1 cellular context compared by ENCODE assay signal in the genomic region with DNA sequence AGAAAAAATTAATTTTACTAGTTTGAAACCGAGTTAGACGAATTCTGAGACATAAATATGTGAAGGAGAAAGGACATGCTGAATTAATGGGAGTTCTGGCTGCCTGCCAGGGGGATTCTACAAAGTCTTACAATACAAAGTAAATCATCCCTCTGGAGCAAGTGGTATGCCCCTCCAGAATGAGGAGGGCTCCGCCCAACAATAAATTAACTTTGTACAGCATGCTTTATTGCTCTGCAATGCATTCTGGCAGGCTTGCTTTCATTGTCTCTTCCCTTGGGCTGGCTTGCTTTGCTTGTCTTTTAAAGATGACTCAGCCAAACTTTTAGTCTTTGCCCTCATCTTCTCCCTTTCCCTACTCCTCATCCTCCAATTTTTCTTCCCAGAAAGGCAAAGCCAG.
TF ChIP-seq lines count a peak whose summit lies in the region.

No MANE protein-coding gene starts in this region.

TF ChIP-seq in neural cell, 6 proteins besides CTCF, POLR2A, EP300 and RAD21:
- TF ChIP-seq POLR2AphosphoS5 (IDR thresholded peaks at IDR 0.05): no peak
- TF ChIP-seq EZH2 (IDR thresholded peaks at IDR 0.05; ENCODE audit: borderline replicate concordance, insufficient read depth, low read length, poor library complexity, severe bottlenecking): no peak
- no peak for TF ChIP-seq SMC3 (conservative IDR thresholded peaks at IDR 0.05; ENCODE audit: poor library complexity)
- TF ChIP-seq, protein P1, sequence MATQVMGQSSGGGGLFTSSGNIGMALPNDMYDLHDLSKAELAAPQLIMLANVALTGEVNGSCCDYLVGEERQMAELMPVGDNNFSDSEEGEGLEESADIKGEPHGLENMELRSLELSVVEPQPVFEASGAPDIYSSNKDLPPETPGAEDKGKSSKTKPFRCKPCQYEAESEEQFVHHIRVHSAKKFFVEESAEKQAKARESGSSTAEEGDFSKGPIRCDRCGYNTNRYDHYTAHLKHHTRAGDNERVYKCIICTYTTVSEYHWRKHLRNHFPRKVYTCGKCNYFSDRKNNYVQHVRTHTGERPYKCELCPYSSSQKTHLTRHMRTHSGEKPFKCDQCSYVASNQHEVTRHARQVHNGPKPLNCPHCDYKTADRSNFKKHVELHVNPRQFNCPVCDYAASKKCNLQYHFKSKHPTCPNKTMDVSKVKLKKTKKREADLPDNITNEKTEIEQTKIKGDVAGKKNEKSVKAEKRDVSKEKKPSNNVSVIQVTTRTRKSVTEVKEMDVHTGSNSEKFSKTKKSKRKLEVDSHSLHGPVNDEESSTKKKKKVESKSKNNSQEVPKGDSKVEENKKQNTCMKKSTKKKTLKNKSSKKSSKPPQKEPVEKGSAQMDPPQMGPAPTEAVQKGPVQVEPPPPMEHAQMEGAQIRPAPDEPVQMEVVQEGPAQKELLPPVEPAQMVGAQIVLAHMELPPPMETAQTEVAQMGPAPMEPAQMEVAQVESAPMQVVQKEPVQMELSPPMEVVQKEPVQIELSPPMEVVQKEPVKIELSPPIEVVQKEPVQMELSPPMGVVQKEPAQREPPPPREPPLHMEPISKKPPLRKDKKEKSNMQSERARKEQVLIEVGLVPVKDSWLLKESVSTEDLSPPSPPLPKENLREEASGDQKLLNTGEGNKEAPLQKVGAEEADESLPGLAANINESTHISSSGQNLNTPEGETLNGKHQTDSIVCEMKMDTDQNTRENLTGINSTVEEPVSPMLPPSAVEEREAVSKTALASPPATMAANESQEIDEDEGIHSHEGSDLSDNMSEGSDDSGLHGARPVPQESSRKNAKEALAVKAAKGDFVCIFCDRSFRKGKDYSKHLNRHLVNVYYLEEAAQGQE (IDR thresholded peaks at IDR 0.05; ENCODE audit: borderline replicate concordance): no peak
- TF ChIP-seq TAF1 (IDR thresholded peaks at IDR 0.05; ENCODE audit: low read depth): no peak
- TF ChIP-seq MXI1 (conservative IDR thresholded peaks at IDR 0.05; ENCODE audit: poor library complexity, severe bottlenecking): no peak
